In the genomic region with DNA sequence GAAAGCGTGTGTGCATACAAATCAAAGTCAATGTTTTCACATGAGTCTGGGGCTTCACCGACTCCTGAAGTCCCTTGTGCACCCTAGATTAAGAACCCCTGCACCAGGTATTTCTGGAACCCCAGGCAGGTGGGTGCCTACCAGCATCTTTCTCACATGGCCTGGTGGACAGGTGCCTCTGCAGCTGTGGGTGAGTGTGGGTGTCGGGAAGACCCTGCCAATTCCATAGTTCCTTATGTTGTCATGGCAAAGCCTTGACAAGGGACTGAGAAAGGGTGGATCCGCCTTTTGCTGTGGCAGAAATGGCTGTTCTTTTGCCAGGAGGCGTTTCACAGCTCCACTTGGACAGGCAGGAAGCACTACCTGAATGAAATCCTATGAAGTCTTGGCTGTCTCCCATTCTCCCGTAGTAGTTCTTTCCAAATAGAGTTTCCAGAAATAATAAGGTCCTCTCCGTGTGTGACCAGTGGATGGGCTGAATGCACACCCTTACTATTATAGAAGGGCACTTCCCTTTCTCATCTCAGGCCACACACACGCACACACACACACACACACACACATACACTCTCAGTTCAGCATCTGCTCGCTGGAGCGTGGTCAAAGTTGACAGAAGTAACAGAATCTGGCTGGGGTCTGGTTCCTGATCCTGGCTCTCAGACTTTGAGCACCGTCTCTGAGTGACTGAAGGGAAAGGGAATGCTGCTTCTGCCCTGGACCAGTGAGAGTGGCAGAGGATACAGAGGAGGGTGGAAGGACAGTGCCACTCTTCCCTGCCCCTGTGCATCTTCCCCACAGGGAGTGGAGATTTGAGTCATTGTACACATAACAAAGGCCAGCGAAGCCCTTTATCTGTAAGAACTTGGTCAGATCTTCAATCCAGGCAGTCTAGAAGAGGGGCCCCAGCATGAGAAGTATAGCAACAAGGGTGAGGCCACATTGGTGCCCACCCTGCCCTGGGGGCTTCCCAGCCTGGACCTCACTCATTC, we compare ENCODE assay signal across 13 cellular contexts. TPM values are rescaled to one million over a fixed set of nuclear protein-coding genes. Genes with fewer than 3 reads are reported as not detected.
DNase-seq lines count a peak whose midpoint lies in the region; ATAC-seq and TF ChIP-seq lines count a peak whose summit lies in the region.
"Had no signal": no experiment of that assay in that cellular context is flagged by ENCODE, and none has a peak within 500 bp of the region (broad histone marks: within the 10 kb centered on the region; RNA-seq: fewer than 3 reads in every experiment).

No MANE protein-coding gene starts in this region.

- ATAC-seq in GM21529 (IDR thresholded peaks at IDR 0.05; ENCODE audit: unreplicated experiment): peak; percentile 59
- ATAC-seq in naive B cell (ENCODE audit: low read depth in 2 of 2): peak; percentile 94 to 96
- ATAC-seq: gastrocnemius medialis had no signal

- no peaks in the 10 kb centered on the region for H3K9me3 ChIP-seq in effector memory CD4-positive, alpha-beta T cell (ENCODE audit: control insufficient read depth, low read length)
- H3K9me3 ChIP-seq: gastrocnemius medialis, SJCRH30 had no signal

- H3K36me3 ChIP-seq in effector memory CD4-positive, alpha-beta T cell (ENCODE audit: control insufficient read depth, insufficient read depth, low read length): peaks cover 4% of the 10 kb centered on the region

- TF ChIP-seq CTCF in GM12865 (IDR thresholded peaks at IDR 0.05; ENCODE audit: insufficient read depth, low read depth, low read length, missing control alignments): no peak

- no peaks in the 10 kb centered on the region for H3K27me3 ChIP-seq in effector memory CD4-positive, alpha-beta T cell (replicated peaks; ENCODE audit: control insufficient read depth, insufficient read depth, low read length, poor library complexity, severe bottlenecking)
- H3K27me3 ChIP-seq: gastrocnemius medialis, SJCRH30 had no signal

- H3K4me3 Mint-ChIP-seq in naive B cell: peak overlapping the region in 4 of 8 donors; percentile 16 to 34 (median 30)
- H3K4me3 Mint-ChIP-seq in activated T-helper 1 cell treated with anti-CD3 and anti-CD28 coated beads, Interleukin-12 subunit alpha, Interleukin-12 subunit beta, Interleukin-2, Interleukin-4 antibody, amounts not matched to agents 30 ng/mL and 10 ng/mL and 1 ng/mL, durations not matched to agents 14 hours and 24 hours and 36 hours: no peak overlapping the region

- no peaks in the 10 kb centered on the region for H3K27me3 Mint-ChIP-seq in naive B cell
- H3K27me3 Mint-ChIP-seq in activated T-helper 1 cell treated with anti-CD3 and anti-CD28 coated beads, Interleukin-12 subunit alpha, Interleukin-12 subunit beta, Interleukin-2, Interleukin-4 antibody, amounts not matched to agents 30 ng/mL and 10 ng/mL and 1 ng/mL, durations not matched to agents 14 hours and 24 hours and 36 hours (ENCODE audit: insufficient read depth): no peaks in the 10 kb centered on the region

- H3K4me3 ChIP-seq in GM12865 (ENCODE audit: low read depth, low read length): no peak overlapping the region
- H3K4me3 ChIP-seq in effector memory CD4-positive, alpha-beta T cell (ENCODE audit: insufficient read depth, low read depth, low read length, poor library complexity, severe bottlenecking): no peak overlapping the region
- H3K4me3 ChIP-seq: gastrocnemius medialis, SJCRH30 had no signal

- peaks cover 15 to 25% (median 22%) of the 10 kb centered on the region in 3 donors for H3K4me1 Mint-ChIP-seq in naive B cell
- H3K4me1 Mint-ChIP-seq in activated T-helper 1 cell treated with anti-CD3 and anti-CD28 coated beads, Interleukin-12 subunit alpha, Interleukin-12 subunit beta, Interleukin-2, Interleukin-4 antibody, amounts not matched to agents 30 ng/mL and 10 ng/mL and 1 ng/mL, durations not matched to agents 14 hours and 24 hours and 36 hours (ENCODE audit: low read depth): no peaks in the 10 kb centered on the region

- DNase-seq in GM12865 (ENCODE audit: low read depth) (peak; percentile 70), NCI-H2171 treated with DMSO at 0.1 percent for 48 hours (lab: John Stamatoyannopoulos, UW) (peak; percentile 42), naive B cell (peak; percentile 79), GOT3 (lab: John Stamatoyannopoulos, UW) (no peak)
- no peak for DNase-seq in effector memory CD4-positive, alpha-beta T cell
- DNase-seq in activated T-helper 1 cell treated with anti-CD3 and anti-CD28 coated beads, Interleukin-12 subunit alpha, Interleukin-12 subunit beta, Interleukin-2, Interleukin-4 antibody, amounts not matched to agents 30 ng/mL and 10 ng/mL and 1 ng/mL, durations not matched to agents 14 hours and 24 hours and 36 hours (ENCODE audit: low spot score): no peak
- no peak for DNase-seq in stimulated activated CD4-positive, alpha-beta T cell treated with anti-CD3 and anti-CD28 coated beads, Interleukin-4, amount 100 ng/mL, for 24 hours
- DNase-seq: activated CD4-positive, CD25-positive, alpha-beta regulatory T cell treated with anti-CD3 and anti-CD28 coated beads, Interleukin-2, amount 50 U/mL, for 72 hours; gastrocnemius medialis; NCI-H446; right cardiac atrium had no signal

- peaks cover 8 to 14% of the 10 kb centered on the region in 2 donors for H3K36me3 Mint-ChIP-seq in naive B cell
- H3K36me3 Mint-ChIP-seq in activated T-helper 1 cell treated with anti-CD3 and anti-CD28 coated beads, Interleukin-12 subunit alpha, Interleukin-12 subunit beta, Interleukin-2, Interleukin-4 antibody, amounts not matched to agents 30 ng/mL and 10 ng/mL and 1 ng/mL, durations not matched to agents 14 hours and 24 hours and 36 hours (ENCODE audit: low read depth): peaks cover 25% of the 10 kb centered on the region

- intact Hi-C loops in activated T-helper 1 cell treated with anti-CD3 and anti-CD28 coated beads, Interleukin-12 subunit alpha, Interleukin-12 subunit beta, Interleukin-2, Interleukin-4 antibody, amounts not matched to agents 30 ng/mL and 10 ng/mL and 1 ng/mL, durations not matched to agents 14 hours and 24 hours and 36 hours (cut with micrococcal nuclease): no loop called here

- peak overlapping the region in 5 of 6 donors; percentile 38 to 73 (median 57) for H3K27ac Mint-ChIP-seq in naive B cell
- H3K27ac Mint-ChIP-seq in activated T-helper 1 cell treated with anti-CD3 and anti-CD28 coated beads, Interleukin-12 subunit alpha, Interleukin-12 subunit beta, Interleukin-2, Interleukin-4 antibody, amounts not matched to agents 30 ng/mL and 10 ng/mL and 1 ng/mL, durations not matched to agents 14 hours and 24 hours and 36 hours: no peak overlapping the region

- no peaks in the 10 kb centered on the region for H3K4me1 ChIP-seq in effector memory CD4-positive, alpha-beta T cell (ENCODE audit: control insufficient read depth, insufficient read depth, low read length, poor library complexity, severe bottlenecking)
- H3K4me1 ChIP-seq: gastrocnemius medialis had no signal

- no peaks in the 10 kb centered on the region for H3K9me3 Mint-ChIP-seq in naive B cell
- no peaks in the 10 kb centered on the region for H3K9me3 Mint-ChIP-seq in activated T-helper 1 cell treated with anti-CD3 and anti-CD28 coated beads, Interleukin-12 subunit alpha, Interleukin-12 subunit beta, Interleukin-2, Interleukin-4 antibody, amounts not matched to agents 30 ng/mL and 10 ng/mL and 1 ng/mL, durations not matched to agents 14 hours and 24 hours and 36 hours

- no peak overlapping the region for H3K27ac ChIP-seq in effector memory CD4-positive, alpha-beta T cell (ENCODE audit: insufficient read depth, low read length, poor library complexity, severe bottlenecking)
- H3K27ac ChIP-seq: gastrocnemius medialis, SJCRH30 had no signal

RNA-seq across cellular contexts. Expression of gene PDIA5, which starts 38.7 kb away (rescaled TPM):
- polyA plus RNA-seq in naive B cell (ENCODE audit: low read depth in 6 of 6): 1 to 10 TPM; 1.7 to 4.4 (median 2.2) TPM
- 28.9 and 31.1 TPM in 2 replicates for total RNA-seq in activated T-helper 1 cell treated with anti-CD3 and anti-CD28 coated beads, Interleukin-12 subunit alpha, Interleukin-12 subunit beta, Interleukin-2, Interleukin-4 antibody, amounts not matched to agents 30 ng/mL and 10 ng/mL and 1 ng/mL, durations not matched to agents 14 hours and 24 hours and 36 hours

Comparison
In these comparisons a context has a peak if more than half of its experiments do, and no peak if none do; other contexts are left out.
1. DNase-seq: peak in GM12865 (single experiment), NCI-H2171 treated with DMSO at 0.1 percent for 48 hours (single experiment) and naive B cell (single experiment); none in effector memory CD4-positive, alpha-beta T cell (0 of 3), activated T-helper 1 cell treated with anti-CD3 and anti-CD28 coated beads, Interleukin-12 subunit alpha, Interleukin-12 subunit beta, Interleukin-2, Interleukin-4 antibody, amounts not matched to agents 30 ng/mL and 10 ng/mL and 1 ng/mL, durations not matched to agents 14 hours and 24 hours and 36 hours (single experiment), GOT3 (single experiment) and stimulated activated CD4-positive, alpha-beta T cell treated with anti-CD3 and anti-CD28 coated beads, Interleukin-4, amount 100 ng/mL, for 24 hours (single experiment).